18 cellular contexts compared by ENCODE assay signal in genomic region chr5:60437308-60437707, GRCh38.
"Had no signal": no experiment of that assay in that cellular context is flagged by ENCODE, and none has a peak within 500 bp of the region (broad histone marks: within the 10 kb centered on the region; RNA-seq: fewer than 3 reads in every experiment).

No MANE protein-coding gene starts in this region.

- ATAC-seq: body of pancreas, heart left ventricle, left cardiac atrium, psoas muscle, right cardiac atrium had no signal

- H3K27ac Mint-ChIP-seq: activated naive CD4-positive, alpha-beta T cell treated with anti-CD3 and anti-CD28 coated beads, Interleukin-2, amount 50 U/mL, for 24 hours; nephron; stimulated activated naive CD8-positive, alpha-beta T cell treated with anti-CD3 and anti-CD28 coated beads, Interleukin-15, Interleukin-2, amounts not matched to agents 100 ng/mL and 50 ng/mL, for 24 hours had no signal

- H3K4me1 Mint-ChIP-seq: activated naive CD4-positive, alpha-beta T cell treated with anti-CD3 and anti-CD28 coated beads, Interleukin-2, amount 50 U/mL, for 24 hours; nephron had no signal

- DNase-seq: activated gamma-delta T cell treated with Interleukin-2 at 50 U/mL for 16 hours; activated T-cell treated with anti-CD3 and anti-CD28 coated beads, Interleukin-2, amount 50 U/mL, for 1 hour; anterior cingulate cortex; body of pancreas; cortex of kidney; heart left ventricle; islet precursor cell; left cardiac atrium; ovary; psoas muscle; right cardiac atrium; stimulated activated CD4-positive, alpha-beta T cell treated with anti-CD3 and anti-CD28 coated beads, Interleukin-4, amount 100 ng/mL, for 4 hours; substantia nigra; thyroid gland; WERI-Rb-1 had no signal

- H3K4me3 Mint-ChIP-seq: activated naive CD4-positive, alpha-beta T cell treated with anti-CD3 and anti-CD28 coated beads, Interleukin-2, amount 50 U/mL, for 24 hours; nephron; stimulated activated naive CD8-positive, alpha-beta T cell treated with anti-CD3 and anti-CD28 coated beads, Interleukin-15, Interleukin-2, amounts not matched to agents 100 ng/mL and 50 ng/mL, for 24 hours had no signal

- H3K36me3 Mint-ChIP-seq: activated naive CD4-positive, alpha-beta T cell treated with anti-CD3 and anti-CD28 coated beads, Interleukin-2, amount 50 U/mL, for 24 hours had no signal

- H3K27me3 Mint-ChIP-seq: activated naive CD4-positive, alpha-beta T cell treated with anti-CD3 and anti-CD28 coated beads, Interleukin-2, amount 50 U/mL, for 24 hours; stimulated activated naive CD8-positive, alpha-beta T cell treated with anti-CD3 and anti-CD28 coated beads, Interleukin-15, Interleukin-2, amounts not matched to agents 100 ng/mL and 50 ng/mL, for 24 hours had no signal
